Comparison of ENCODE assay signal across 9 cellular contexts in the genomic region with DNA sequence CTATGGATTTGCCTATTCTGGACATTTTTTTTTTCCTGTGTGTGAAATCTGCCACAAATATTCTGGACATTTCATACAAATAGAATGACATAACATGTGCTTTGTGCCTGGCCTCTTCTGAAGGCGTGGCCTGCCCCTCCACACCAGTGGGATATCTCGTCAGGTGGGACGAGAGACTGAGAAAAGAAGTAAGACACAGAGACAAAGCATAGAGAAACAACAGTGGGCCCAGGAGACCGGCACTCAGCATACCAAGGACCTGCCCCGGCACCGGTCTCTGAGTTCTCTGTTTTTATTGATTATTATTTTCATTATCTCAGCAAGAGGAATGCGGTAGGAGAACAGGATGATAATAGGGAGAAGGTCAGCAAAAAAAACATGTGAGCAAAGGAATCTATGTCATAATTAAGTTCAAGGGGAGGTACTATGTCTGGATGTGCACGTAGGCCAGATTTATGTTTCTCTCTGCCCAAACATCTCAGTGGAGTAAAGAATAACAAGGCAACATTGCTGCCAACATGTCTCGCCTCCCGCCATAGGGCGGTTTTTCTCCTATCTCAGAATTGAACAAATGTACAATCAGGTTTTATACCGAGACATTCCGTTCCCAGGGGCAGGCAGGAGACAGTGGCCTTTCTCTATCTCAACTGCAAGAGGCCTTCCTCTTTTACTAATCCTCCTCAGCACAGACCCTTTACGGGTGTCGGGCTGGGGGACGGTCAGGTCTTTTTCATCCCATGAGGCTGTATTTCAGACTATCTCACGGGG. TPM values are rescaled to one million over a fixed set of nuclear protein-coding genes. Genes with fewer than 3 reads are reported as not detected.
"Had no signal": no experiment of that assay in that cellular context is flagged by ENCODE, and none has a peak within 500 bp of the region (broad histone marks: within the 10 kb centered on the region; RNA-seq: fewer than 3 reads in every experiment).

No MANE protein-coding gene starts in this region.

RNA-seq across cellular contexts. Expression of a gene that starts 48.5 kb away (rescaled TPM):
- total RNA-seq: myocyte, osteocyte, pulmonary artery endothelial cell, right atrium auricular region, smooth muscle cell, stomach, subcutaneous adipose tissue, ureter, vagina had no signal
- polyA plus RNA-seq: smooth muscle cell had no signal
